In the genomic region with DNA sequence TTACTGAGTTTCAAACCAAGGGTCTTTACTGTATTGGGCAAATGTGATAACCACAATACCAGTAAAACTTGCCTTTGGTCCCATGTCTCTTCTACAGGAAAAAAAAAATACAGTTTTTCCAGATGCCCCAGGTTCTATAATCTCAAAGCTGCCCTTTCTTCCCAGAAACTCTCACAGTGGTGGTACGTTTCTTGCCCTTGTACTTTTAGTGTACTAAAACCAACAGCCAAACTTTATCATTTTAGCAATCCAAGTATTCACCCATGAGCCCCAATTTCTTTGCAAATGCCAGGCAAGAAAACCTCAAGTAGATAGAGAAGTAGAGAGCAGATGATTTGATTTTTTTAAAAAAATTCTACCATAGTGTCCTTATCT, we compare ENCODE assay signal across 8 cellular contexts.
DNase-seq lines count a peak whose midpoint lies in the region; ATAC-seq and TF ChIP-seq lines count a peak whose summit lies in the region.

No MANE protein-coding gene starts in this region.

- intact Hi-C loops in activated CD4-positive, alpha-beta T cell treated with anti-CD3 and anti-CD28 coated beads, Interleukin-2, amount 10 ng/mL, durations not matched to agents 24 days and 14 days (cut with micrococcal nuclease) = loop anchor here (10.0 kb wide), 2 partner anchors 160 to 330 kb away; a partner anchor contains a TSS

- no peak for ATAC-seq in T-cell (replicated peaks in 1 of 4)

- H3K27ac ChIP-seq in fibroblast of lung (ENCODE audit: insufficient read depth, low read length) (no peak overlapping the region), skin epidermis (no peak overlapping the region)

- no peaks in the 10 kb centered on the region for H3K9me3 Mint-ChIP-seq in activated CD4-positive, alpha-beta T cell treated with anti-CD3 and anti-CD28 coated beads, Interleukin-2, amount 10 ng/mL, durations not matched to agents 24 days and 14 days
- H3K9me3 Mint-ChIP-seq in T-cell = no peaks in the 10 kb centered on the region

- H3K36me3 ChIP-seq in fibroblast of lung (ENCODE audit: control insufficient read depth, insufficient read depth, low read length) = no peaks in the 10 kb centered on the region

- POLR2A ChIA-PET in T-cell (lab: Charles Lee) = interaction anchor here (0.5 to 1.0 kb wide), 5 partner anchors 54 to 659 kb away, joined by 3 to 4 read pairs (median 3); a partner anchor contains a TSS

- no peak for TF ChIP-seq CTCF in fibroblast of lung (conservative IDR thresholded peaks at IDR 0.05 in 1 of 2, IDR thresholded peaks at IDR 0.05 in 1 of 2; ENCODE audit: low read depth in 1 of 2, low read length in 2 of 2)

- H3K36me3 Mint-ChIP-seq in activated CD4-positive, alpha-beta T cell treated with anti-CD3 and anti-CD28 coated beads, Interleukin-2, amount 10 ng/mL, durations not matched to agents 24 days and 14 days (ENCODE audit: low read depth) = peaks cover 3% of the 10 kb centered on the region
- no peaks in the 10 kb centered on the region for H3K36me3 Mint-ChIP-seq in T-cell

- no peak overlapping the region for H3K9ac ChIP-seq in fibroblast of lung (ENCODE audit: insufficient read depth, low read length)

- CTCF ChIA-PET in T-cell (lab: Charles Lee) = interaction anchor here in 1 of 2 donors (0.6 to 2.8 kb wide), 7 partner anchors 10 to 1728 kb away, joined by 3 to 24 read pairs (median 3); a partner anchor contains a TSS

- H3K27me3 Mint-ChIP-seq in activated CD4-positive, alpha-beta T cell treated with anti-CD3 and anti-CD28 coated beads, Interleukin-2, amount 10 ng/mL, durations not matched to agents 24 days and 14 days = no peaks in the 10 kb centered on the region
- peaks cover 0 to under 1% of the 10 kb centered on the region in 2 donors for H3K27me3 Mint-ChIP-seq in T-cell

- peak overlapping the region; percentile 6 for H3K27ac Mint-ChIP-seq in activated CD4-positive, alpha-beta T cell treated with anti-CD3 and anti-CD28 coated beads, Interleukin-2, amount 10 ng/mL, durations not matched to agents 24 days and 14 days
- no peak overlapping the region for H3K27ac Mint-ChIP-seq in T-cell

- no peak for DNase-seq in activated CD4-positive, alpha-beta T cell treated with anti-CD3 and anti-CD28 coated beads, Interleukin-2, amount 10 ng/mL, durations not matched to agents 24 days and 14 days
- no peak for DNase-seq in activated CD4-positive, alpha-beta T cell treated with anti-CD3 and anti-CD28 coated beads for 4 hours
- no peak for DNase-seq in T-cell
- DNase-seq in fibroblast of lung (ENCODE audit: low read depth in 2 of 2) = no peak
- no peak for DNase-seq in A172 (ENCODE audit: low spot score)
- no peak for DNase-seq in nucleus accumbens (lab: John Stamatoyannopoulos, UW)
- DNase-seq in DMS79 (lab: John Stamatoyannopoulos, UW) = no peak

- H3K4me3 ChIP-seq in fibroblast of lung (replicated peaks in 1 of 4; ENCODE audit: control extremely low read depth in 1 of 4, insufficient read depth in 1 of 4, low read depth in 3 of 4, low read length in 4 of 4) = peak overlapping the region; percentile 54 to 95 (median 72)
- peak overlapping the region; percentile 59 to 78 (median 72) for H3K4me3 ChIP-seq in skin epidermis

- no peaks in the 10 kb centered on the region for H3K9me3 ChIP-seq in fibroblast of lung (ENCODE audit: control insufficient read depth, insufficient read depth, low read depth, low read length)

- peaks cover 3% of the 10 kb centered on the region for H3K27me3 ChIP-seq in fibroblast of lung (ENCODE audit: control insufficient read depth, insufficient read depth, low read length)

- no peaks in the 10 kb centered on the region for H4K20me1 ChIP-seq in fibroblast of lung (ENCODE audit: control insufficient read depth, extremely low read depth, insufficient read depth, low read length)

- peak overlapping the region; percentile 86 for H3K4me3 Mint-ChIP-seq in activated CD4-positive, alpha-beta T cell treated with anti-CD3 and anti-CD28 coated beads, Interleukin-2, amount 10 ng/mL, durations not matched to agents 24 days and 14 days
- H3K4me3 Mint-ChIP-seq in T-cell = peak overlapping the region; percentile 26 to 89 (median 71)

- peaks cover 50% of the 10 kb centered on the region for H3K4me1 Mint-ChIP-seq in activated CD4-positive, alpha-beta T cell treated with anti-CD3 and anti-CD28 coated beads, Interleukin-2, amount 10 ng/mL, durations not matched to agents 24 days and 14 days
- H3K4me1 Mint-ChIP-seq in T-cell = peaks cover 31 to 42% (median 37%) of the 10 kb centered on the region in 3 donors

- peak overlapping the region; percentile 85 for H3K4me2 ChIP-seq in fibroblast of lung (ENCODE audit: extremely low read depth, insufficient read depth, low read length)

- H3K4me1 ChIP-seq in fibroblast of lung (ENCODE audit: control insufficient read depth, extremely low read depth, insufficient read depth, low read length) = no peaks in the 10 kb centered on the region

- H2AFZ ChIP-seq in fibroblast of lung (ENCODE audit: low read length) = no peak overlapping the region

- no peaks in the 10 kb centered on the region for H3K79me2 ChIP-seq in fibroblast of lung (ENCODE audit: control insufficient read depth, insufficient read depth, low read length)
